ENCODE assay signal across 10 cellular contexts in the genomic region with DNA sequence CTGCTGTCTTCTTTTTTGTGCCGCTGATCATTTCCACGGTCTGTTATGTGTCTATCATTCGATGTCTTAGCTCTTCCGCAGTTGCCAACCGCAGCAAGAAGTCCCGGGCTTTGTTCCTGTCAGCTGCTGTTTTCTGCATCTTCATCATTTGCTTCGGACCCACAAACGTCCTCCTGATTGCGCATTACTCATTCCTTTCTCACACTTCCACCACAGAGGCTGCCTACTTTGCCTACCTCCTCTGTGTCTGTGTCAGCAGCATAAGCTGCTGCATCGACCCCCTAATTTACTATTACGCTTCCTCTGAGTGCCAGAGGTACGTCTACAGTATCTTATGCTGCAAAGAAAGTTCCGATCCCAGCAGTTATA. TPM values are rescaled to one million over a fixed set of nuclear protein-coding genes. Genes with fewer than 3 reads are reported as not detected.
DNase-seq lines count a peak whose midpoint lies in the region; ATAC-seq and TF ChIP-seq lines count a peak whose summit lies in the region.
"Had no signal": no experiment of that assay in that cellular context is flagged by ENCODE, and none has a peak within 500 bp of the region (broad histone marks: within the 10 kb centered on the region; RNA-seq: fewer than 3 reads in every experiment).

No MANE protein-coding gene starts in this region.

- H3K4me3 ChIP-seq in upper lobe of right lung (no peak overlapping the region), thyroid gland (replicated peaks in 1 of 3) (no peak overlapping the region)

- 93% methylated on average over 13 of the region's 13 CpGs for WGBS in thyroid gland, 2 donors

- intact Hi-C loops in upper lobe of right lung (cut with DNase I) (no loop called here), thyroid gland (cut with DNase I) (no loop called here)

- ATAC-seq in HG03565 (IDR thresholded peaks at IDR 0.05; ENCODE audit: unreplicated experiment) (peak; percentile 62), upper lobe of right lung (peak; percentile 53)

- DNase-seq in stimulated activated CD4-positive, alpha-beta T cell treated with anti-CD3 and anti-CD28 coated beads, Interleukin-15, amount 100 ng/mL, for 24 hours = peak; percentile 12
- no peak for DNase-seq in stimulated activated CD4-positive, alpha-beta T cell treated with anti-CD3 and anti-CD28 coated beads, Interleukin-12 subunit alpha, Interleukin-12 subunit beta, amount 100 ng/mL, for 4 hours
- DNase-seq in activated T-helper 9 cell treated with anti-CD3 and anti-CD28 coated beads, Interleukin-2, amount 50 U/mL, for 16 hours (ENCODE audit: low read depth) = peak; percentile 44
- no peak for DNase-seq in upper lobe of right lung
- no peak for DNase-seq in 8988T
- no peak for DNase-seq in Ammon's horn (ENCODE audit: low spot score)
- no peak for DNase-seq in thyroid gland
- DNase-seq: H7, T1000 had no signal

- H3K27me3 ChIP-seq in upper lobe of right lung (no peaks in the 10 kb centered on the region), thyroid gland (no peaks in the 10 kb centered on the region)

- H3K4me1 ChIP-seq in upper lobe of right lung = peaks cover 3% of the 10 kb centered on the region
- peaks cover 0 to 7% of the 10 kb centered on the region in 2 donors for H3K4me1 ChIP-seq in thyroid gland

- H3K36me3 ChIP-seq in upper lobe of right lung (no peaks in the 10 kb centered on the region), thyroid gland (no peaks in the 10 kb centered on the region)

- H3K27ac ChIP-seq in upper lobe of right lung = peak overlapping the region; percentile 49
- H3K27ac ChIP-seq in thyroid gland = no peak overlapping the region

- no peak for TF ChIP-seq POLR2A in thyroid gland (IDR thresholded peaks at IDR 0.05)

- H3K9me3 ChIP-seq in upper lobe of right lung (peaks cover 8% of the 10 kb centered on the region), thyroid gland (no peaks in the 10 kb centered on the region)

- TF ChIP-seq CTCF in upper lobe of right lung (IDR thresholded peaks at IDR 0.05) (no peak), thyroid gland (IDR thresholded peaks at IDR 0.05) (no peak)

RNA-seq across cellular contexts. Expression of a gene that starts 17.1 kb away (rescaled TPM):
- 38.6 TPM for total RNA-seq in upper lobe of right lung
- 10 to 100 TPM in 1 of 4 donors, 1 to 10 TPM in 3; 5.7 to 27.9 (median 8.8) TPM for total RNA-seq in thyroid gland

Comparison
In these comparisons a context has a peak if more than half of its experiments do, and no peak if none do; other contexts are left out.
1. DNase-seq: peak in stimulated activated CD4-positive, alpha-beta T cell treated with anti-CD3 and anti-CD28 coated beads, Interleukin-15, amount 100 ng/mL, for 24 hours (single experiment) and activated T-helper 9 cell treated with anti-CD3 and anti-CD28 coated beads, Interleukin-2, amount 50 U/mL, for 16 hours (single experiment); none in stimulated activated CD4-positive, alpha-beta T cell treated with anti-CD3 and anti-CD28 coated beads, Interleukin-12 subunit alpha, Interleukin-12 subunit beta, amount 100 ng/mL, for 4 hours (single experiment), upper lobe of right lung (single experiment), 8988T (single experiment), Ammon's horn (single experiment) and thyroid gland (0 of 2).